8 cellular contexts compared by ENCODE assay signal in the genomic region with DNA sequence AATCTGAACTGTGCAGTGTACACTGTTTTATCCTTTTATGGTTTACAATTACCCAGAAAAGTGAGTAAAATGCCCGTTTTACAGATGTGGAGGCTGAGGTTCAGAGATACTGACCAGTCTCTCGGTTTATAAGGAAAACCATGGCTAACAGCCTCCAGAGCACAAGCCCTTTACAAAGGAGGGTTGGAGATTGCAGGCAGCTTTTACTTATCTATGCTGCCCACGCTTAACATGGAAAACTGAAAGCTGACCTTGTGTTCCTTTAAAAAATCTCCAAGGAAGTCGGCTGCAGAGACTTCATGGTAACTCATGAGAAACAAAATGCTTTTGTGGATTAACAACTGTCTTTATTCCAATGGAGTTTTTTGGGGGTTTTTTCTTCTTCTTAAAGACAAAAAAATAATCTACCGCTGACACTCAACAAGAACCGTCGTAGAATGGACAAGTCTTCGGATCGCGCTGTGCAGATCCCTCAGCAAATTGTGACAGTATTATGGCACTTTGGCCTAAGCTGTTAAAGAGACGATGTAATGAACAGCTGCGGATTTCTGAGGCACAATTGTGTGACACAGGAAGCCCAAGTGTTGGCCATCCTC. TPM values are rescaled to one million over a fixed set of nuclear protein-coding genes. Genes with fewer than 3 reads are reported as not detected.
DNase-seq lines count a peak whose midpoint lies in the region; ATAC-seq and TF ChIP-seq lines count a peak whose summit lies in the region.

No MANE protein-coding gene starts in this region.

- H4K20me1 ChIP-seq in BLaER1, result peaks cover 26% of the 10 kb centered on the region

- DNase-seq in astrocyte of the hippocampus (ENCODE audit: low read depth, low spot score), result peak; percentile 25
- DNase-seq in lower leg skin (ENCODE audit: low spot score in 2 of 2), result no peak
- DNase-seq in uterus, result no peak
- no peak for DNase-seq in NCI-H1436 treated with DMSO at 0.1 percent for 48 hours (lab: John Stamatoyannopoulos, UW)
- DNase-seq in RPMI8226, result no peak

- TF ChIP-seq POLR2A in lower leg skin (IDR thresholded peaks at IDR 0.05) (no peak), uterus (IDR thresholded peaks at IDR 0.05) (no peak)

- H3K27ac ChIP-seq in BLaER1 (peak overlapping the region; percentile 80), uterus (peak overlapping the region; percentile 89 to 97)

- 9 to 11% methylated on average over 12 of the region's 12 CpGs for WGBS in lower leg skin, 2 donors

- intact Hi-C loops in lower leg skin (cut with DNase I; ENCODE audit: low total_unique reads), result no loop called here
- intact Hi-C loops in uterus (cut with DNase I; ENCODE audit: low total_unique reads), result no loop called here

- TF ChIP-seq CTCF in lower leg skin (IDR thresholded peaks at IDR 0.05) (no peak), uterus (IDR thresholded peaks at IDR 0.05) (no peak)

- H3K27me3 ChIP-seq in BLaER1, result no peaks in the 10 kb centered on the region
- no peaks in the 10 kb centered on the region for H3K27me3 ChIP-seq in uterus

- H3K36me3 ChIP-seq in BLaER1, result peaks cover 12% of the 10 kb centered on the region
- H3K36me3 ChIP-seq in uterus, result no peaks in the 10 kb centered on the region

- H3K4me3 ChIP-seq in BLaER1, result peak overlapping the region; percentile 98
- peak overlapping the region; percentile 19 for H3K4me3 ChIP-seq in lower leg skin (ENCODE audit: low read depth, poor library complexity, severe bottlenecking)
- peak overlapping the region; percentile 99 for H3K4me3 ChIP-seq in uterus

- no peaks in the 10 kb centered on the region for H3K9me3 ChIP-seq in BLaER1
- no peaks in the 10 kb centered on the region for H3K9me3 ChIP-seq in uterus

- peak overlapping the region; percentile 92 for H3K4me2 ChIP-seq in BLaER1

- H3K4me1 ChIP-seq in BLaER1, result peaks cover 50% of the 10 kb centered on the region
- H3K4me1 ChIP-seq in uterus, result peaks cover 0 to 13% of the 10 kb centered on the region in 2 donors

- ATAC-seq in HG03025 (IDR thresholded peaks at IDR 0.05; ENCODE audit: low FRiP score, unreplicated experiment), result peak; percentile 11
- ATAC-seq in GM19351 (IDR thresholded peaks at IDR 0.05; ENCODE audit: unreplicated experiment), result no peak

- H3K9ac ChIP-seq in BLaER1, result peak overlapping the region; percentile 82

RNA-seq across cellular contexts. Expression of a gene that starts 0.7 kb away (rescaled TPM):
- total RNA-seq in lower leg skin (10 to 100 TPM in 3 of 4 donors, 1 to 10 TPM in 1; 8.3 to 23.3 (median 14.9) TPM), uterus (100 to 1,000 TPM in 1 of 4 donors, 10 to 100 TPM in 3; 27.9 to 102 (median 59.9) TPM)

RNA-seq across cellular contexts. Expression of a gene that starts 57.2 kb away (rescaled TPM):
- total RNA-seq in lower leg skin (10 to 100 TPM; 15.3 to 31.9 (median 23.6) TPM), uterus (10 to 100 TPM in 1 of 4 donors, 1 to 10 TPM in 3; 2.6 to 10.3 (median 4.2) TPM)

Comparison
In these comparisons a context has a peak if more than half of its experiments do, and no peak if none do; other contexts are left out.
1. H3K4me3 ChIP-seq: peak in every context shown above with its lines; median percentile 99 in uterus; 98 in BLaER1; 19 in lower leg skin.